ENCODE assay signal across 24 cellular contexts in genomic region chr1:163974120-163974519, GRCh38.
"Had no signal": no experiment of that assay in that cellular context is flagged by ENCODE, and none has a peak within 500 bp of the region (broad histone marks: within the 10 kb centered on the region; RNA-seq: fewer than 3 reads in every experiment).

No MANE protein-coding gene starts in this region.

- DNase-seq: activated CD4-positive, alpha-beta memory T cell treated with anti-CD3 and anti-CD28 coated beads, Interleukin-2, amount 10 ng/mL, durations not matched to agents 7 days and 5 days; activated CD4-positive, alpha-beta T cell treated with anti-CD3 and anti-CD28 coated beads for 36 hours; activated CD4-positive, alpha-beta T cell treated with anti-CD3 and anti-CD28 coated beads, Interleukin-2, amount 50 U/mL, for 1 hour; activated gamma-delta T cell; activated naive CD4-positive, alpha-beta T cell treated with anti-CD3 and anti-CD28 coated beads for 36 hours; activated T-cell treated with anti-CD3 and anti-CD28 coated beads for 4 hours; activated T-cell treated with anti-CD3 and anti-CD28 coated beads, Interleukin-2, amount 50 U/mL, for 48 hours; brain microvascular endothelial cell; NCI-H1092; NCI-H1930; NCI-H2171; NCI-H2227 treated with DMSO at 0.1 percent for 48 hours; NCI-H446 treated with DMSO at 0.1 percent for 48 hours; NCI-H526; NK-92 treated with Interleukin-12 subunit alpha and Interleukin-12 subunit beta, amount 100 ng/mL, for 24 hours; OCI-M1; RPMI8226; T-helper 1 cell; WERI-Rb-1 had no signal

- ATAC-seq: activated CD4-positive, alpha-beta T cell treated with anti-CD3 and anti-CD28 coated beads for 36 hours; activated T-helper 17 cell treated with anti-CD3 and anti-CD28 coated beads, Interleukin-2, amount 50 U/mL, for 72 hours; Panc1; Right ventricle myocardium inferior had no signal

- H3K4me3 ChIP-seq: cardiac muscle cell, SK-N-MC had no signal
